Comparison of ENCODE assay signal across 9 cellular contexts in genomic region chr2:232438951-232439757, GRCh38. TPM values are rescaled to one million over a fixed set of nuclear protein-coding genes. Genes with fewer than 3 reads are reported as not detected.
DNase-seq lines count a peak whose midpoint lies in the region; ATAC-seq and TF ChIP-seq lines count a peak whose summit lies in the region.
"Had no signal": no experiment of that assay in that cellular context is flagged by ENCODE, and none has a peak within 500 bp of the region (broad histone marks: within the 10 kb centered on the region; RNA-seq: fewer than 3 reads in every experiment).

No MANE protein-coding gene starts in this region.

- DNase-seq in Daoy (ENCODE audit: low read depth): peak; percentile 50
- no peak for DNase-seq in astrocyte of the spinal cord (ENCODE audit: low read depth, low spot score)
- DNase-seq in lower lobe of right lung: peak; percentile 48
- DNase-seq in type B pancreatic cell (ENCODE audit: extremely low spot score, unreplicated experiment): no peak
- DNase-seq in NCI-H1694 treated with DMSO at 0.1 percent for 48 hours (lab: John Stamatoyannopoulos, UW): no peak
- no peak for DNase-seq in T-helper 9 cell
- DNase-seq in AG20443 (ENCODE audit: low spot score): no peak

- H3K27ac Mint-ChIP-seq in type B pancreatic cell: no peak overlapping the region

- no peaks in the 10 kb centered on the region for H3K4me1 Mint-ChIP-seq in type B pancreatic cell (ENCODE audit: unreplicated experiment)

- peak; percentile 73 to 81 for ATAC-seq in lower lobe of right lung

- no peak overlapping the region for H3K4me3 ChIP-seq in OCI-LY3 (ENCODE audit: low read length)
- H3K4me3 ChIP-seq in astrocyte of the spinal cord (ENCODE audit: low read depth, low read length): no peak overlapping the region
- no peak overlapping the region for H3K4me3 ChIP-seq in lower lobe of right lung

- intact Hi-C loops in lower lobe of right lung (cut with DNase I): no loop called here

- H3K9me3 Mint-ChIP-seq in type B pancreatic cell: no peaks in the 10 kb centered on the region

- H3K4me3 Mint-ChIP-seq in type B pancreatic cell: no peak overlapping the region

- no peaks in the 10 kb centered on the region for H3K9me3 ChIP-seq in OCI-LY3 (ENCODE audit: insufficient read depth, low read length)
- H3K9me3 ChIP-seq in lower lobe of right lung: no peaks in the 10 kb centered on the region

- H3K27ac ChIP-seq in OCI-LY3 (ENCODE audit: low read length): no peak overlapping the region
- H3K27ac ChIP-seq in lower lobe of right lung: no peak overlapping the region
- H3K27ac ChIP-seq: HL-60 had no signal

- H2AFZ ChIP-seq in OCI-LY3 (ENCODE audit: low read depth, low read length): no peak overlapping the region

- 0 out of 2 replicates have a peak, but pooled peaks cover under 1% of the 10 kb centered on the region for H3K4me1 ChIP-seq in OCI-LY3 (ENCODE audit: low read length)
- no peaks in the 10 kb centered on the region for H3K4me1 ChIP-seq in lower lobe of right lung

- TF ChIP-seq CTCF in OCI-LY3 (IDR thresholded peaks at IDR 0.05; ENCODE audit: low read depth, low read length) (peak; percentile 21; the same call in 1 of the 2 replicates), astrocyte of the spinal cord (IDR thresholded peaks at IDR 0.05; ENCODE audit: low read depth, low read length) (peak; percentile 38), lower lobe of right lung (IDR thresholded peaks at IDR 0.05) (peak; percentile 62), type B pancreatic cell (conservative IDR thresholded peaks at IDR 0.05) (peak; percentile 76)

- in situ Hi-C loops in astrocyte of the spinal cord (cut with HindIII; ENCODE audit: low sequenced_read_pairs): no loop called here

- no peaks in the 10 kb centered on the region for H3K36me3 ChIP-seq in OCI-LY3 (replicated peaks; ENCODE audit: low read depth, low read length)
- H3K36me3 ChIP-seq in lower lobe of right lung: no peaks in the 10 kb centered on the region

- H3K9ac ChIP-seq in OCI-LY3 (ENCODE audit: low read length): no peak overlapping the region

- H3K79me2 ChIP-seq in OCI-LY3 (ENCODE audit: low read length): no peaks in the 10 kb centered on the region

- H4K20me1 ChIP-seq in OCI-LY3 (ENCODE audit: insufficient read depth, low read length): no peaks in the 10 kb centered on the region

- H3K4me2 ChIP-seq in OCI-LY3 (ENCODE audit: low read length): no peak overlapping the region

- H3K36me3 Mint-ChIP-seq in type B pancreatic cell: no peaks in the 10 kb centered on the region

- H3K27me3 ChIP-seq in OCI-LY3 (ENCODE audit: low read depth, low read length): no peaks in the 10 kb centered on the region
- H3K27me3 ChIP-seq in lower lobe of right lung (ENCODE audit: low read depth): peaks cover 5% of the 10 kb centered on the region

- peaks cover 12% of the 10 kb centered on the region for H3K27me3 Mint-ChIP-seq in type B pancreatic cell

RNA-seq across cellular contexts. Expression of gene ALPI, which starts 16.8 kb away (rescaled TPM):
- not detected in 2 replicates for total RNA-seq in Daoy (2014; rRNA removed; shearing (Covaris generic))
- total RNA-seq in lower lobe of right lung: not detected
- total RNA-seq in type B pancreatic cell (ENCODE audit: low replicate concordance): 1.5 and 6.5 TPM in 2 replicates

RNA-seq across cellular contexts. Expression of gene ALPG, which starts 32.5 kb away (rescaled TPM):
- total RNA-seq in Daoy (2014; rRNA removed; shearing (Covaris generic)): not detected in 2 replicates
- total RNA-seq in lower lobe of right lung (0.53 TPM), type B pancreatic cell (ENCODE audit: low replicate concordance) (0.14 and 0.88 TPM in 2 replicates)

RNA-seq across cellular contexts. Expression of gene ECEL1, which starts 48.5 kb away (rescaled TPM):
- total RNA-seq in Daoy (2014; rRNA removed; shearing (Covaris generic)): not detected in 2 replicates
- 1.0 TPM for total RNA-seq in lower lobe of right lung
- total RNA-seq in type B pancreatic cell (ENCODE audit: low replicate concordance): 7.8 and 9.6 TPM in 2 replicates

Comparison
In these comparisons a context has a peak if more than half of its experiments do, and no peak if none do; other contexts are left out.
1. DNase-seq: peak in Daoy (single experiment) and lower lobe of right lung (single experiment); none in astrocyte of the spinal cord (single experiment), type B pancreatic cell (single experiment), NCI-H1694 treated with DMSO at 0.1 percent for 48 hours (single experiment), T-helper 9 cell (single experiment) and AG20443 (single experiment).
2. CTCF ChIP-seq: peak in every context shown above with its lines; median percentile 76 in type B pancreatic cell; 62 in lower lobe of right lung; 38 in astrocyte of the spinal cord; 21 in OCI-LY3.